Comparison of ENCODE assay signal across 21 cellular contexts in the genomic region with DNA sequence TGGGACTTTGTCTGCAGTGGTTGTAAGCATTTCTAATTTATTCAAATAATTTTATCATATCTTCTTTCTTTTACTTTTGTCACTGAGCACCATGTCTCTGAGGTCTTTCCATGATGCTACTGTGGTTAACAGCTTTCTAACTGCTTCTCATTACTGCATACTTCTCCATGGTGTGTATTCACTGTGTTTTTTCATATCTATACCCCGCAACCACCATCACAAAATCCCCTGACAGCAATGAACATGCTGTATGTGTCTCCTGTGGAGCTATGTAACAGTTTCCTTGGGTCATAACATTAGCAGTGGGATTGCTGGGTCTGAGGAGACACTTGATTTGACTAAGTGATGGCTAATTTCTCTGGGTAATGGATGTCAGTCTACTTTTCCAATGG. TPM values are rescaled to one million over a fixed set of nuclear protein-coding genes. Genes with fewer than 3 reads are reported as not detected.
DNase-seq lines count a peak whose midpoint lies in the region; ATAC-seq and TF ChIP-seq lines count a peak whose summit lies in the region.
"Had no signal": no experiment of that assay in that cellular context is flagged by ENCODE, and none has a peak within 500 bp of the region (broad histone marks: within the 10 kb centered on the region; RNA-seq: fewer than 3 reads in every experiment).

No MANE protein-coding gene starts in this region.

- H3K4me3 ChIP-seq in sigmoid colon, result no peak overlapping the region
- H3K4me3 ChIP-seq: Peyer's patch, SJSA1, spleen, thyroid gland had no signal

- H3K9me3 Mint-ChIP-seq in activated naive CD8-positive, alpha-beta T cell (ENCODE audit: low read depth), result no peaks in the 10 kb centered on the region
- H3K9me3 Mint-ChIP-seq in activated naive CD8-positive, alpha-beta T cell treated with anti-CD3 and anti-CD28 coated beads for 36 hours, result peaks cover 5% of the 10 kb centered on the region
- no peaks in the 10 kb centered on the region for H3K9me3 Mint-ChIP-seq in effector memory CD8-positive, alpha-beta T cell

- peaks cover 3% of the 10 kb centered on the region for H3K36me3 Mint-ChIP-seq in activated naive CD8-positive, alpha-beta T cell
- H3K36me3 Mint-ChIP-seq in activated naive CD8-positive, alpha-beta T cell treated with anti-CD3 and anti-CD28 coated beads for 36 hours, result peaks cover 5% of the 10 kb centered on the region
- H3K36me3 Mint-ChIP-seq in effector memory CD8-positive, alpha-beta T cell (ENCODE audit: insufficient read depth), result no peaks in the 10 kb centered on the region
- H3K36me3 Mint-ChIP-seq: CD14-positive monocyte, mesothelial cell of epicardium had no signal

- no peaks in the 10 kb centered on the region for H3K4me1 ChIP-seq in sigmoid colon
- H3K4me1 ChIP-seq: Peyer's patch, SJSA1, spleen, thyroid gland had no signal

- no peaks in the 10 kb centered on the region for H3K36me3 ChIP-seq in sigmoid colon
- H3K36me3 ChIP-seq: Peyer's patch, SJSA1, spleen, thyroid gland had no signal

- no peak for TF ChIP-seq POLR2A in sigmoid colon (IDR thresholded peaks at IDR 0.05)

- H3K27me3 Mint-ChIP-seq in activated naive CD8-positive, alpha-beta T cell, result no peaks in the 10 kb centered on the region
- H3K27me3 Mint-ChIP-seq in activated naive CD8-positive, alpha-beta T cell treated with anti-CD3 and anti-CD28 coated beads for 36 hours, result peaks cover 3% of the 10 kb centered on the region
- H3K27me3 Mint-ChIP-seq in effector memory CD8-positive, alpha-beta T cell, result no peaks in the 10 kb centered on the region
- H3K27me3 Mint-ChIP-seq: naive thymus-derived CD8-positive, alpha-beta T cell had no signal

- peak; percentile 71 for ATAC-seq in HG02798 (IDR thresholded peaks at IDR 0.05; ENCODE audit: poor library complexity, unreplicated experiment)
- peak; percentile 95 for ATAC-seq in effector memory CD8-positive, alpha-beta T cell (replicated peaks)
- no peak for ATAC-seq in GM18907 (IDR thresholded peaks at IDR 0.05; ENCODE audit: unreplicated experiment)
- ATAC-seq: left ventricle myocardium superior; naive thymus-derived CD8-positive, alpha-beta T cell had no signal

- CTCF ChIA-PET in RWPE1 (lab: Yijun Ruan, JAX), result interaction anchor here (1.0 kb wide), 1 partner anchor 46 kb away, joined by 4 read pairs; no protein-coding TSS in a partner anchor

- DNase-seq in activated naive CD8-positive, alpha-beta T cell treated with anti-CD3 and anti-CD28 coated beads for 36 hours, result no peak
- peak in 2 of 3 experiments; percentile 1 to 23 for DNase-seq in effector memory CD8-positive, alpha-beta T cell
- no peak for DNase-seq in RWPE1 (ENCODE audit: low spot score)
- DNase-seq in sigmoid colon, result no peak
- DNase-seq: activated CD4-positive, alpha-beta T cell treated with anti-CD3 and anti-CD28 coated beads, Interleukin-2, amount 10 ng/mL, durations not matched to agents 7 days and 5 days; activated naive CD4-positive, alpha-beta T cell treated with Interleukin-2 at 50 U/mL for 16 hours; aorta; dermis blood vessel endothelial cell; left ventricle myocardium superior; Peyer's patch; spleen; stimulated activated CD4-positive, alpha-beta T cell treated with anti-CD3 and anti-CD28 coated beads, Interleukin-4, amount 100 ng/mL, for 1 hour; stimulated activated naive CD4-positive, alpha-beta T cell; thyroid gland had no signal

- H3K9me3 ChIP-seq in sigmoid colon, result no peaks in the 10 kb centered on the region
- H3K9me3 ChIP-seq: Peyer's patch, SJSA1, thyroid gland had no signal

- H3K27ac Mint-ChIP-seq in activated naive CD8-positive, alpha-beta T cell, result peak overlapping the region; percentile 47
- no peak overlapping the region for H3K27ac Mint-ChIP-seq in activated naive CD8-positive, alpha-beta T cell treated with anti-CD3 and anti-CD28 coated beads for 36 hours
- peak overlapping the region in 1 of 2 donors; percentile 11 for H3K27ac Mint-ChIP-seq in effector memory CD8-positive, alpha-beta T cell
- H3K27ac Mint-ChIP-seq: activated CD4-positive, alpha-beta T cell treated with anti-CD3 and anti-CD28 coated beads, Interleukin-2, amount 10 ng/mL, durations not matched to agents 7 days and 5 days; CD14-positive monocyte; mesothelial cell of epicardium had no signal

- no peak overlapping the region for H3K4me3 Mint-ChIP-seq in activated naive CD8-positive, alpha-beta T cell
- H3K4me3 Mint-ChIP-seq in activated naive CD8-positive, alpha-beta T cell treated with anti-CD3 and anti-CD28 coated beads for 36 hours, result no peak overlapping the region
- H3K4me3 Mint-ChIP-seq in effector memory CD8-positive, alpha-beta T cell, result peak overlapping the region in 1 of 2 donors; percentile 37
- H3K4me3 Mint-ChIP-seq: activated CD4-positive, alpha-beta T cell treated with anti-CD3 and anti-CD28 coated beads, Interleukin-2, amount 10 ng/mL, durations not matched to agents 7 days and 5 days; CD14-positive monocyte; mesothelial cell of epicardium; naive thymus-derived CD8-positive, alpha-beta T cell had no signal

- no peak for TF ChIP-seq CTCF in RWPE1 (conservative IDR thresholded peaks at IDR 0.05; ENCODE audit: low read depth)
- TF ChIP-seq CTCF in sigmoid colon (IDR thresholded peaks at IDR 0.05), result no peak

- intact Hi-C loops in sigmoid colon (cut with DNase I), result no loop called here

- H3K4me1 Mint-ChIP-seq in activated naive CD8-positive, alpha-beta T cell (ENCODE audit: low read depth), result peaks cover 4% of the 10 kb centered on the region
- peaks cover 9% of the 10 kb centered on the region for H3K4me1 Mint-ChIP-seq in activated naive CD8-positive, alpha-beta T cell treated with anti-CD3 and anti-CD28 coated beads for 36 hours
- peaks cover 11 to 23% of the 10 kb centered on the region in 2 donors for H3K4me1 Mint-ChIP-seq in effector memory CD8-positive, alpha-beta T cell (ENCODE audit: low read depth in 2 of 2)
- H3K4me1 Mint-ChIP-seq: activated CD4-positive, alpha-beta T cell treated with anti-CD3 and anti-CD28 coated beads, Interleukin-2, amount 10 ng/mL, durations not matched to agents 7 days and 5 days had no signal

- H3K27ac ChIP-seq in RWPE1 (no peak overlapping the region), sigmoid colon (no peak overlapping the region)
- H3K27ac ChIP-seq: Peyer's patch, SJSA1, spleen, thyroid gland had no signal

- TF ChIP-seq EP300 in sigmoid colon (IDR thresholded peaks at IDR 0.05), result no peak

- 88 to 95% methylated on average over 1 of the region's 1 CpG for WGBS in sigmoid colon, 2 donors

- POLR2A ChIA-PET in RWPE1 (lab: Yijun Ruan, JAX; ENCODE audit: low non-redundant PET), result no interaction called here

- no peaks in the 10 kb centered on the region for H3K27me3 ChIP-seq in sigmoid colon
- H3K27me3 ChIP-seq: Peyer's patch, SJSA1, spleen, thyroid gland had no signal

RNA-seq across cellular contexts. Expression of gene CHST11, which starts 29.2 kb away (rescaled TPM):
- 10 to 100 TPM; 19.1 to 21.9 TPM for total RNA-seq in activated naive CD8-positive, alpha-beta T cell treated with anti-CD3 and anti-CD28 coated beads for 36 hours
- total RNA-seq in sigmoid colon, result 10 to 100 TPM in 2 of 4 donors, 1 to 10 TPM in 2; 9.9 to 22.8 (median 13.6) TPM
- 10 to 100 TPM in 1 of 3 donors, 1 to 10 TPM in 1, under 1 TPM in 1; 0.60 to 10.2 (median 2.1) TPM for polyA plus RNA-seq in sigmoid colon

Comparison
In these comparisons a context has a peak if more than half of its experiments do, and no peak if none do; other contexts are left out.
1. DNase-seq: peak in effector memory CD8-positive, alpha-beta T cell (2 of 3); none in activated naive CD8-positive, alpha-beta T cell treated with anti-CD3 and anti-CD28 coated beads for 36 hours (single experiment), RWPE1 (single experiment) and sigmoid colon (single experiment).